17 cellular contexts compared by ENCODE assay signal in the genomic region with DNA sequence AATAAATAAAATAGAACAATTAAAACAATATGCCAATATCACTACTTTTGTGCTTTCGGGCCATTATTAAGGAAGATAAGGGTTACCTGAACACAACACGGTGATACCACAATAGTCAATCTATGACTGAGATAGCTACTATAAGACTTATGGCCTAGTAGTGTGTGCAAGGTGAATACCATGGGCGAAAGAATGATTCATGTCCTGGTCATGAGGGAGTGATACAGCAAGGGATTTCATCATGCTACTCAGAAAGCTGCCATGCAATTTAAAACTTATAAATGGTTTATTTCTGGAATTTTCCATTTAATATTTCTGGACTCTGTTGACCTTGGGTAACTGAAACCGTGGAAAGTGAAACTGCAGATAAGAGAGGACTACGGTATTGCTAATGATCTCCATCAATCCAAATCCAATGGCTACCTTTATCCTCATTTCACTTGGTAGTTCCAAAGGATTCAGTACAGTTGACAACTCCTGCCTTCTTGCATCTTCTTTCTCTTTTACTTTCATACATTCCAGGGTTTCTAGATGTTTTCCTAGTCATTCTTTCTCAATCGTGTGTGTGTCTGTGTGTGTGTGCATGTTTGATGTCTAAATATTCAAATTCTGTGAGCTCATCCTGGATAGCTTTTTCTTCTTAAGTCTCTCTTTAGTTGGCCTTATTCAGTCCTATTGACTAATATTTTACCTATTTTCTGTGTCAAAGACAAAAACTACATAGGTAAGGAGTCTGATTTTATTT.
DNase-seq lines count a peak whose midpoint lies in the region; ATAC-seq and TF ChIP-seq lines count a peak whose summit lies in the region.
"Had no signal": no experiment of that assay in that cellular context is flagged by ENCODE, and none has a peak within 500 bp of the region (broad histone marks: within the 10 kb centered on the region; RNA-seq: fewer than 3 reads in every experiment).

No MANE protein-coding gene starts in this region.

- no peaks in the 10 kb centered on the region for H3K9me2 ChIP-seq in Loucy (replicated peaks; ENCODE audit: low read depth, low read length)

- ATAC-seq in DND-41 (ENCODE audit: insufficient read depth, low read depth), result no peak
- ATAC-seq in activated CD4-positive, CD25-positive, alpha-beta regulatory T cell treated with anti-CD3 and anti-CD28 coated beads, Interleukin-2, amount 50 U/mL, for 24 hours, result no peak
- ATAC-seq in GM19467 (IDR thresholded peaks at IDR 0.05; ENCODE audit: unreplicated experiment), result no peak

- H3K4me1 ChIP-seq in DND-41 (ENCODE audit: insufficient read depth, low read length) (no peaks in the 10 kb centered on the region), Loucy (ENCODE audit: insufficient read depth, low read length, poor library complexity, severe bottlenecking) (no peaks in the 10 kb centered on the region)

- no peak for DNase-seq in DND-41
- DNase-seq in epithelial cell of esophagus (ENCODE audit: low read depth), result peak; percentile 95
- peak; percentile 32 for DNase-seq in non-pigmented ciliary epithelial cell (ENCODE audit: low read depth)
- DNase-seq in SHP77 treated with DMSO at 0.1 percent for 48 hours (lab: John Stamatoyannopoulos, UW), result no peak
- no peak for DNase-seq in NCI-H1105 (lab: John Stamatoyannopoulos, UW)
- DNase-seq: activated naive CD4-positive, alpha-beta T cell treated with Interleukin-2 at 50 U/mL for 16 hours; C1 segment of cervical spinal cord; effector CD4-positive, alpha-beta T cell; islet precursor cell; NCI-H1417; NCI-H2227 treated with DMSO at 0.1 percent for 48 hours; occipital lobe; T-helper 1 cell had no signal

- H2AFZ ChIP-seq in DND-41 (ENCODE audit: low read depth, low read length), result peak overlapping the region; percentile 33; the same call in 1 of the 2 replicates
- 0 out of 2 replicates have a peak overlapping the region, but pooled peaks have one; percentile 10 for H2AFZ ChIP-seq in Loucy (ENCODE audit: low read length)

- H3K4me2 ChIP-seq in DND-41 (ENCODE audit: insufficient read depth, low read length) (no peak overlapping the region), Loucy (ENCODE audit: low read depth, low read length, poor library complexity, severe bottlenecking) (no peak overlapping the region)
- H3K4me2 ChIP-seq: smooth muscle cell had no signal

- H3F3A ChIP-seq in Loucy (ENCODE audit: low read depth), result no peaks in the 10 kb centered on the region

- H4K20me1 ChIP-seq in DND-41 (ENCODE audit: insufficient read depth, low read length) (no peaks in the 10 kb centered on the region), Loucy (ENCODE audit: insufficient read depth, low read length, poor library complexity, severe bottlenecking) (no peaks in the 10 kb centered on the region)

- H3K4me3 ChIP-seq in DND-41 (ENCODE audit: low read depth in 1 of 2, low read length in 2 of 2) (no peak overlapping the region), Loucy (ENCODE audit: low read length, poor library complexity, severe bottlenecking) (no peak overlapping the region), epithelial cell of esophagus (ENCODE audit: low read length) (no peak overlapping the region)
- H3K4me3 ChIP-seq: smooth muscle cell had no signal

- H3K9me3 ChIP-seq in DND-41 (ENCODE audit: insufficient read depth, low read length, severe bottlenecking), result no peaks in the 10 kb centered on the region
- no peaks in the 10 kb centered on the region for H3K9me3 ChIP-seq in Loucy (ENCODE audit: insufficient read depth, low read depth, low read length)

- H3K27ac ChIP-seq in DND-41 (ENCODE audit: low read length), result no peak overlapping the region

- H3K36me3 ChIP-seq in DND-41 (ENCODE audit: insufficient read depth, low read length) (no peaks in the 10 kb centered on the region), Loucy (ENCODE audit: insufficient read depth, low read length) (no peaks in the 10 kb centered on the region)

- H3K27me3 ChIP-seq in DND-41 (ENCODE audit: insufficient read depth, low read length, poor library complexity) (no peaks in the 10 kb centered on the region), Loucy (ENCODE audit: insufficient read depth, low read length, poor library complexity, severe bottlenecking) (no peaks in the 10 kb centered on the region)

- no peaks in the 10 kb centered on the region for H3K79me2 ChIP-seq in DND-41 (ENCODE audit: insufficient read depth, low read length)
- H3K79me2 ChIP-seq in Loucy (ENCODE audit: insufficient read depth, low read length), result no peaks in the 10 kb centered on the region

- TF ChIP-seq CTCF in DND-41 (IDR thresholded peaks at IDR 0.05; ENCODE audit: borderline replicate concordance, extremely low read depth, low read length, poor library complexity, severe bottlenecking) (no peak), Loucy (conservative IDR thresholded peaks at IDR 0.05; ENCODE audit: low read length) (no peak), epithelial cell of esophagus (IDR thresholded peaks at IDR 0.05; ENCODE audit: insufficient read depth, low read depth, low read length, missing control alignments) (no peak)

- H3K9ac ChIP-seq in DND-41 (ENCODE audit: low read depth, low read length) (no peak overlapping the region), Loucy (ENCODE audit: low read depth, low read length, poor library complexity, severe bottlenecking) (no peak overlapping the region)

Comparison
In these comparisons a context has a peak if more than half of its experiments do, and no peak if none do; other contexts are left out.
1. DNase-seq: peak in epithelial cell of esophagus (single experiment) and non-pigmented ciliary epithelial cell (single experiment); none in DND-41 (single experiment), SHP77 treated with DMSO at 0.1 percent for 48 hours (single experiment) and NCI-H1105 (single experiment).